ENCODE assay signal across 1 cellular context in the genomic region with DNA sequence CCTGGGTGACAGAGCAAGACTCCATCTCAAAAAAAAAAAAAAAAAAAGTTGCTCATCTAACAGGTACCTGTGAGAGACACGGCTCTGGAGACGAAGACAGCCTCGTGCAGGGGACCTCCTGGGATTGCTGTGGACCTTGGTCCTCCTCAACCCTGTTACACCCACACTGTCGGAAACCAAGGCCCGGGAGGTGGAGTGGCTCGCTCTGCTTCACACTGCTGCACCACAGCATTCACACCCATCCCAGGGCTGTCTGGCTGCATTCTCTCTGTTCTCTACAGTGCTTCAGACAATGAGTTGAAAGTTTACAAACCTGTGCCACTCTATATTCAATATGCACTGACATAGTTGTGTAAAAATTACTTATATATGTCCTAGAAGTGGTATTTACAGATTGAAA.
TF ChIP-seq lines count a peak whose summit lies in the region.

No MANE protein-coding gene starts in this region.

TF ChIP-seq in HepG2, 621 proteins besides CTCF, POLR2A, EP300 and RAD21 (continued from another document):
- TF ChIP-seq, protein P1, sequence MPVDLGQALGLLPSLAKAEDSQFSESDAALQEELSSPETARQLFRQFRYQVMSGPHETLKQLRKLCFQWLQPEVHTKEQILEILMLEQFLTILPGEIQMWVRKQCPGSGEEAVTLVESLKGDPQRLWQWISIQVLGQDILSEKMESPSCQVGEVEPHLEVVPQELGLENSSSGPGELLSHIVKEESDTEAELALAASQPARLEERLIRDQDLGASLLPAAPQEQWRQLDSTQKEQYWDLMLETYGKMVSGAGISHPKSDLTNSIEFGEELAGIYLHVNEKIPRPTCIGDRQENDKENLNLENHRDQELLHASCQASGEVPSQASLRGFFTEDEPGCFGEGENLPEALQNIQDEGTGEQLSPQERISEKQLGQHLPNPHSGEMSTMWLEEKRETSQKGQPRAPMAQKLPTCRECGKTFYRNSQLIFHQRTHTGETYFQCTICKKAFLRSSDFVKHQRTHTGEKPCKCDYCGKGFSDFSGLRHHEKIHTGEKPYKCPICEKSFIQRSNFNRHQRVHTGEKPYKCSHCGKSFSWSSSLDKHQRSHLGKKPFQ (CRISPR knock-in tag; IDR thresholded peaks at IDR 0.05; ENCODE audit: insufficient replicate concordance) = peak; percentile 96
- TF ChIP-seq SP1 (IDR thresholded peaks at IDR 0.05) (no peak), SP1 (CRISPR knock-in tag; IDR thresholded peaks at IDR 0.05) (no peak), SAFB2 (CRISPR knock-in tag; IDR thresholded peaks at IDR 0.05; ENCODE audit: borderline replicate concordance, low read depth) (no peak), TBX2 (CRISPR knock-in tag; IDR thresholded peaks at IDR 0.05; ENCODE audit: borderline replicate concordance) (no peak), JUND (CRISPR knock-in tag; IDR thresholded peaks at IDR 0.05) (no peak), CREM (IDR thresholded peaks at IDR 0.05) (no peak), CREM (CRISPR knock-in tag; IDR thresholded peaks at IDR 0.05) (no peak), ASH2L (IDR thresholded peaks at IDR 0.05; ENCODE audit: insufficient read length, low read depth, low read length) (no peak), HNF4A (CRISPR knock-in tag; IDR thresholded peaks at IDR 0.05) (no peak), ZNF660 (CRISPR knock-in tag; IDR thresholded peaks at IDR 0.05; ENCODE audit: borderline replicate concordance, low read depth) (no peak), PRPF4 (IDR thresholded peaks at IDR 0.05; ENCODE audit: low read depth, low read length, poor library complexity, severe bottlenecking) (no peak), ZNF75D (CRISPR knock-in tag; IDR thresholded peaks at IDR 0.05; ENCODE audit: borderline replicate concordance) (no peak)
- TF ChIP-seq, protein P2, sequence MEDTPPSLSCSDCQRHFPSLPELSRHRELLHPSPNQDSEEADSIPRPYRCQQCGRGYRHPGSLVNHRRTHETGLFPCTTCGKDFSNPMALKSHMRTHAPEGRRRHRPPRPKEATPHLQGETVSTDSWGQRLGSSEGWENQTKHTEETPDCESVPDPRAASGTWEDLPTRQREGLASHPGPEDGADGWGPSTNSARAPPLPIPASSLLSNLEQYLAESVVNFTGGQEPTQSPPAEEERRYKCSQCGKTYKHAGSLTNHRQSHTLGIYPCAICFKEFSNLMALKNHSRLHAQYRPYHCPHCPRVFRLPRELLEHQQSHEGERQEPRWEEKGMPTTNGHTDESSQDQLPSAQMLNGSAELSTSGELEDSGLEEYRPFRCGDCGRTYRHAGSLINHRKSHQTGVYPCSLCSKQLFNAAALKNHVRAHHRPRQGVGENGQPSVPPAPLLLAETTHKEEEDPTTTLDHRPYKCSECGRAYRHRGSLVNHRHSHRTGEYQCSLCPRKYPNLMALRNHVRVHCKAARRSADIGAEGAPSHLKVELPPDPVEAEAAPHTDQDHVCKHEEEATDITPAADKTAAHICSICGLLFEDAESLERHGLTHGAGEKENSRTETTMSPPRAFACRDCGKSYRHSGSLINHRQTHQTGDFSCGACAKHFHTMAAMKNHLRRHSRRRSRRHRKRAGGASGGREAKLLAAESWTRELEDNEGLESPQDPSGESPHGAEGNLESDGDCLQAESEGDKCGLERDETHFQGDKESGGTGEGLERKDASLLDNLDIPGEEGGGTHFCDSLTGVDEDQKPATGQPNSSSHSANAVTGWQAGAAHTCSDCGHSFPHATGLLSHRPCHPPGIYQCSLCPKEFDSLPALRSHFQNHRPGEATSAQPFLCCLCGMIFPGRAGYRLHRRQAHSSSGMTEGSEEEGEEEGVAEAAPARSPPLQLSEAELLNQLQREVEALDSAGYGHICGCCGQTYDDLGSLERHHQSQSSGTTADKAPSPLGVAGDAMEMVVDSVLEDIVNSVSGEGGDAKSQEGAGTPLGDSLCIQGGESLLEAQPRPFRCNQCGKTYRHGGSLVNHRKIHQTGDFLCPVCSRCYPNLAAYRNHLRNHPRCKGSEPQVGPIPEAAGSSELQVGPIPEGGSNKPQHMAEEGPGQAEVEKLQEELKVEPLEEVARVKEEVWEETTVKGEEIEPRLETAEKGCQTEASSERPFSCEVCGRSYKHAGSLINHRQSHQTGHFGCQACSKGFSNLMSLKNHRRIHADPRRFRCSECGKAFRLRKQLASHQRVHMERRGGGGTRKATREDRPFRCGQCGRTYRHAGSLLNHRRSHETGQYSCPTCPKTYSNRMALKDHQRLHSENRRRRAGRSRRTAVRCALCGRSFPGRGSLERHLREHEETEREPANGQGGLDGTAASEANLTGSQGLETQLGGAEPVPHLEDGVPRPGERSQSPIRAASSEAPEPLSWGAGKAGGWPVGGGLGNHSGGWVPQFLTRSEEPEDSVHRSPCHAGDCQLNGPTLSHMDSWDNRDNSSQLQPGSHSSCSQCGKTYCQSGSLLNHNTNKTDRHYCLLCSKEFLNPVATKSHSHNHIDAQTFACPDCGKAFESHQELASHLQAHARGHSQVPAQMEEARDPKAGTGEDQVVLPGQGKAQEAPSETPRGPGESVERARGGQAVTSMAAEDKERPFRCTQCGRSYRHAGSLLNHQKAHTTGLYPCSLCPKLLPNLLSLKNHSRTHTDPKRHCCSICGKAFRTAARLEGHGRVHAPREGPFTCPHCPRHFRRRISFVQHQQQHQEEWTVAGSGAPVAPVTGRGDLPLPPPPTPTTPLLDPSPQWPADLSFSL (CRISPR knock-in tag; IDR thresholded peaks at IDR 0.05) = no peak
TF ChIP-seq in HepG2: peak in this region for 3.
